11 cellular contexts compared by ENCODE assay signal in the genomic region with DNA sequence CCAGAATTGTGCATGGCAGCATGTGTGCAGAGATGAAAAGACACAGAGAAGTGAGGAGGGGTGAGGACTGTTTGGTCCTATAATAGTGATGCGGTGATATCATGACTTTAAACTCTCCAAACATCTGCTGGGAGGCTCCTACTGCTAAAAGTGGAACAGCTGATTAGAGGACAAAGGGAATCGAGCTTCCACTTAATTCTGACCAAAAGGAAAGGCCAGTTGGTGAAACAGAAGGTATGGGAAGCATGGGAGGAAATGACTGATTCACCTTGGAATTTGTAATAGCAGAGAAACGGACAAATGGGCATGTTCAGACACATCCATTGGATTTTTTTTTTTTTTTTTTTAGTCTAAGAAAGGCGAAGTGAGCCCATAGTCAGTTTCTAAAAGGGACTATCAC.
DNase-seq lines count a peak whose midpoint lies in the region; ATAC-seq and TF ChIP-seq lines count a peak whose summit lies in the region.
"Had no signal": no experiment of that assay in that cellular context is flagged by ENCODE, and none has a peak within 500 bp of the region (broad histone marks: within the 10 kb centered on the region; RNA-seq: fewer than 3 reads in every experiment).

No MANE protein-coding gene starts in this region.

- H4K8ac ChIP-seq in IMR-90 (ENCODE audit: low read depth in 2 of 2, low read length in 2 of 2): peak overlapping the region; percentile 93 to 98
- no peak overlapping the region for H4K8ac ChIP-seq in mesendoderm (ENCODE audit: low read depth, low read length)

- H3K9ac ChIP-seq in IMR-90 (ENCODE audit: low read depth, low read length): no peak overlapping the region
- peak overlapping the region; percentile 32 for H3K9ac ChIP-seq in mammary epithelial cell (ENCODE audit: insufficient read depth, low read length)
- H3K9ac ChIP-seq in mesendoderm (ENCODE audit: low read length): no peak overlapping the region

- peak overlapping the region; percentile 97 for H4K91ac ChIP-seq in IMR-90 (ENCODE audit: insufficient read depth, low read depth, low read length)

- peak overlapping the region; percentile 96 for H3K4ac ChIP-seq in IMR-90 (ENCODE audit: low read depth, low read length)
- no peak overlapping the region for H3K4ac ChIP-seq in mesendoderm (ENCODE audit: low read depth, low read length)

- H3K9me2 ChIP-seq in hepatocyte (replicated peaks; ENCODE audit: insufficient read depth): no peaks in the 10 kb centered on the region

- CTCF ChIA-PET in IMR-90 (lab: Yijun Ruan, JAX) (interaction anchor here (0.6 to 7.6 kb wide), 5 partner anchors 9 to 254 kb away, joined by 3 to 121 read pairs (median 4); no protein-coding TSS in a partner anchor), mammary epithelial cell (lab: Charles Lee; ENCODE audit: low non-redundant PET) (interaction anchor here (0.7 kb wide), 1 partner anchor 322 kb away, joined by 3 read pairs; no protein-coding TSS in a partner anchor)

- H3K36me3 ChIP-seq in IMR-90 (ENCODE audit: control insufficient read depth, insufficient read depth, low read length) (no peaks in the 10 kb centered on the region), mammary epithelial cell (ENCODE audit: insufficient read depth, low read length) (no peaks in the 10 kb centered on the region), mesendoderm (ENCODE audit: control insufficient read depth, insufficient read depth, low read length) (no peaks in the 10 kb centered on the region), hepatocyte (replicated peaks; ENCODE audit: insufficient read depth, low read depth) (no peaks in the 10 kb centered on the region)

- H3K79me2 ChIP-seq in mammary epithelial cell (ENCODE audit: insufficient read depth, low read length) (no peaks in the 10 kb centered on the region), mesendoderm (ENCODE audit: control insufficient read depth, insufficient read depth, low read length) (no peaks in the 10 kb centered on the region), hepatocyte (no peaks in the 10 kb centered on the region)

- H3K4me2 ChIP-seq in IMR-90 (ENCODE audit: low read depth, low read length) (peak overlapping the region; percentile 21; the same call in 1 of the 2 replicates), mammary epithelial cell (ENCODE audit: insufficient read depth, low read depth, low read length) (peak overlapping the region; percentile 62), mesendoderm (ENCODE audit: low read length) (no peak overlapping the region), hepatocyte (no peak overlapping the region)

- peak overlapping the region; percentile 93 for H2AK9ac ChIP-seq in IMR-90 (replicated peaks; ENCODE audit: low read depth, low read length, poor library complexity)

- DNase-seq in AG20443 (ENCODE audit: low spot score) (peak; percentile 70), IMR-90 (peak; percentile 97), mammary epithelial cell (peak; percentile 83), mesendoderm (peak; percentile 26), hepatocyte (ENCODE audit: low spot score) (no peak), ecto neural progenitor cell (ENCODE audit: low spot score) (no peak)
- DNase-seq: COR-L47; effector CD8-positive, alpha-beta T cell; NCI-H1105 treated with DMSO at 0.1 percent for 48 hours had no signal

- H3K27me3 ChIP-seq in IMR-90 (ENCODE audit: control insufficient read depth, insufficient read depth, low read length): no peaks in the 10 kb centered on the region
- H3K27me3 ChIP-seq in mammary epithelial cell (ENCODE audit: insufficient read depth, low read length): no peaks in the 10 kb centered on the region
- no peaks in the 10 kb centered on the region for H3K27me3 ChIP-seq in mesendoderm (ENCODE audit: insufficient read depth, low read length, poor library complexity)
- H3K27me3 ChIP-seq in hepatocyte: no peaks in the 10 kb centered on the region

- H3K27ac ChIP-seq in IMR-90 (ENCODE audit: insufficient read depth, low read length) (peak overlapping the region; percentile 86), mammary epithelial cell (ENCODE audit: insufficient read depth, low read depth, low read length) (peak overlapping the region; percentile 71), mesendoderm (ENCODE audit: low read depth, low read length) (no peak overlapping the region), hepatocyte (no peak overlapping the region)

- 17% methylated on average over 1 of the region's 4 CpGs; no CpG with 5 or more reads in 1 of the 2 experiments for WGBS in IMR-90 (ENCODE audit: extremely low coverage in 2 of 2, insufficient read length in 1 of 2), 2 experiments
- WGBS in mammary epithelial cell (ENCODE audit: low coverage, missing lambda C conversion rate): 4% methylated on average over 4 of the region's 4 CpGs
- no CpG with 5 or more reads among the region's 4 CpGs for WGBS in mesendoderm (ENCODE audit: extremely low coverage, insufficient coverage, low lambda C conversion rate)
- WGBS in hepatocyte (ENCODE audit: low lambda C conversion rate, missing lambda C conversion rate): 65% methylated on average over 4 of the region's 4 CpGs

- H4K5ac ChIP-seq in IMR-90 (ENCODE audit: low read depth, low read length) (peak overlapping the region; percentile 98), mesendoderm (ENCODE audit: low read length) (no peak overlapping the region)

- peak overlapping the region; percentile 97 for H3K18ac ChIP-seq in IMR-90 (ENCODE audit: low read depth, low read length)
- no peak overlapping the region for H3K18ac ChIP-seq in mesendoderm (ENCODE audit: low read length)

- intact Hi-C loops in IMR-90 (cut with micrococcal nuclease): loop anchor here (1.0 to 10.0 kb wide), 2 partner anchors 279 to 625 kb away; a partner anchor contains a TSS
- intact Hi-C loops in mammary epithelial cell (cut with micrococcal nuclease): loop anchor here (1.0 to 10.0 kb wide), 3 partner anchors 45 to 439 kb away; a partner anchor contains a TSS

- H4K20me1 ChIP-seq in IMR-90 (ENCODE audit: insufficient read depth, low read length) (no peaks in the 10 kb centered on the region), mammary epithelial cell (ENCODE audit: insufficient read depth, low read length) (no peaks in the 10 kb centered on the region), hepatocyte (ENCODE audit: insufficient read depth, poor library complexity, severe bottlenecking) (no peaks in the 10 kb centered on the region)

- H2BK15ac ChIP-seq in IMR-90 (ENCODE audit: low read depth, low read length): peak overlapping the region; percentile 98; the same call in 2 of the 3 replicates
- no peak overlapping the region for H2BK15ac ChIP-seq in mesendoderm (replicated peaks; ENCODE audit: low read depth)

- no peaks in the 10 kb centered on the region for H3K9me3 ChIP-seq in IMR-90 (ENCODE audit: control insufficient read depth, insufficient read depth, low read length)
- H3K9me3 ChIP-seq in mammary epithelial cell (replicated peaks; ENCODE audit: insufficient read depth, low read length): no peaks in the 10 kb centered on the region
- no peaks in the 10 kb centered on the region for H3K9me3 ChIP-seq in hepatocyte (ENCODE audit: low read depth)

- peak overlapping the region; percentile 99 for H2BK20ac ChIP-seq in IMR-90 (ENCODE audit: low read depth, low read length)

- H3K14ac ChIP-seq in IMR-90 (replicated peaks; ENCODE audit: low read depth, low read length): peak overlapping the region; percentile 92

- peaks cover 7% of the 10 kb centered on the region for H3K9me1 ChIP-seq in IMR-90 (ENCODE audit: insufficient read depth, low read length)

- dilution Hi-C loops in IMR-90 (cut with HindIII; ENCODE audit: low sequenced_read_pairs, unreplicated experiment): no loop called here
- dilution Hi-C loops in mammary epithelial cell (cut with HindIII; ENCODE audit: low sequenced_read_pairs): no loop called here

- in situ Hi-C loops in IMR-90 (cut with MboI; ENCODE audit: low sequenced_read_pairs) (no loop called here), mammary epithelial cell (cut with MboI; ENCODE audit: low sequenced_read_pairs in 2 of 2) (no loop called here)

- H3K4me1 ChIP-seq in IMR-90 (ENCODE audit: control insufficient read depth, insufficient read depth, low read length): peaks cover 7% of the 10 kb centered on the region
- H3K4me1 ChIP-seq in mammary epithelial cell (ENCODE audit: insufficient read depth, low read length): peaks cover 15% of the 10 kb centered on the region
- H3K4me1 ChIP-seq in mesendoderm (ENCODE audit: control insufficient read depth, low read depth, low read length): no peaks in the 10 kb centered on the region
- H3K4me1 ChIP-seq in hepatocyte (ENCODE audit: insufficient read depth): no peaks in the 10 kb centered on the region

- H2BK5ac ChIP-seq in IMR-90 (ENCODE audit: low read depth, low read length, poor library complexity, severe bottlenecking): peak overlapping the region; percentile 97
- no peak overlapping the region for H2BK5ac ChIP-seq in mesendoderm (ENCODE audit: low read length)

- TF ChIP-seq CTCF in IMR-90 (conservative IDR thresholded peaks at IDR 0.05; ENCODE audit: low read depth, low read length) (no peak), mammary epithelial cell (conservative IDR thresholded peaks at IDR 0.05 in 1 of 2, IDR thresholded peaks at IDR 0.05 in 1 of 2; ENCODE audit: extremely low read depth in 1 of 2, insufficient read depth in 1 of 2, low read depth in 1 of 2, low read length in 2 of 2) (no peak), hepatocyte (IDR thresholded peaks at IDR 0.05; ENCODE audit: poor library complexity) (no peak)

- H2AFZ ChIP-seq in IMR-90 (replicated peaks; ENCODE audit: low read length, poor library complexity): peak overlapping the region; percentile 63
- peak overlapping the region; percentile 48 for H2AFZ ChIP-seq in mammary epithelial cell (ENCODE audit: low read depth, low read length)
- no peak overlapping the region for H2AFZ ChIP-seq in hepatocyte

- H3K56ac ChIP-seq in IMR-90 (ENCODE audit: extremely low read depth, insufficient read depth, low read length) (peak overlapping the region; percentile 92), mesendoderm (ENCODE audit: low read length) (no peak overlapping the region)

- H3K4me3 ChIP-seq in IMR-90 (ENCODE audit: insufficient read depth, low read depth, low read length) (no peak overlapping the region), mammary epithelial cell (replicated peaks in 1 of 3; ENCODE audit: insufficient read depth in 1 of 3, low read depth in 2 of 3, low read length in 3 of 3) (no peak overlapping the region), mesendoderm (ENCODE audit: low read length) (no peak overlapping the region), hepatocyte (no peak overlapping the region)

- peak overlapping the region; percentile 99 for H2BK120ac ChIP-seq in IMR-90 (ENCODE audit: low read depth, low read length)
- no peak overlapping the region for H2BK120ac ChIP-seq in mesendoderm (ENCODE audit: low read depth, low read length)

- TF ChIP-seq RAD21 in IMR-90 (IDR thresholded peaks at IDR 0.05; ENCODE audit: low read length): peak; percentile 23; the same call in 1 of the 2 replicates

- POLR2A ChIA-PET in IMR-90 (lab: Charles Lee; ENCODE audit: unreplicated experiment): interaction anchor here (0.6 to 1.1 kb wide), 5 partner anchors 8 to 626 kb away, joined by 3 to 14 read pairs (median 5); no protein-coding TSS in a partner anchor

- H3K23ac ChIP-seq in IMR-90 (ENCODE audit: low read depth, low read length) (peak overlapping the region; percentile 93), mesendoderm (ENCODE audit: low read length) (no peak overlapping the region)

- BruUV-seq in IMR-90 (replicated peaks; lab: Mats Ljungman, UMichigan) (no TSS peak), mammary epithelial cell (replicated peaks; lab: Mats Ljungman, UMichigan) (no TSS peak)

- H2AK5ac ChIP-seq in IMR-90 (ENCODE audit: low read depth, low read length) (peak overlapping the region; percentile 99), mesendoderm (ENCODE audit: low read length) (no peak overlapping the region)

- ATAC-seq in IMR-90 (ENCODE audit: low read depth) (peak; percentile 82), GM21528 (IDR thresholded peaks at IDR 0.05; ENCODE audit: low FRiP score, unreplicated experiment) (no peak), GM18502 (IDR thresholded peaks at IDR 0.05; ENCODE audit: poor library complexity, unreplicated experiment) (no peak)

- H3K79me1 ChIP-seq in IMR-90 (ENCODE audit: low read depth in 1 of 2, low read length in 2 of 2) (no peaks in the 10 kb centered on the region), mesendoderm (ENCODE audit: low read length) (no peaks in the 10 kb centered on the region)

- no peak for TF ChIP-seq POLR2A in IMR-90 (IDR thresholded peaks at IDR 0.05; ENCODE audit: low read depth, low read length)

Comparison
In these comparisons a context has a peak if more than half of its experiments do, and no peak if none do; other contexts are left out.
1. DNase-seq: peak in AG20443 (single experiment), IMR-90 (single experiment), mammary epithelial cell (single experiment) and mesendoderm (single experiment); none in hepatocyte (single experiment) and ecto neural progenitor cell (single experiment).
2. H3K27ac ChIP-seq: peak in IMR-90 (single experiment) and mammary epithelial cell (single experiment); none in mesendoderm (single experiment) and hepatocyte (single experiment).
3. H3K4me2 ChIP-seq: peak in IMR-90 (single experiment) and mammary epithelial cell (single experiment); none in mesendoderm (single experiment) and hepatocyte (single experiment).